Comparison of ENCODE assay signal across 8 cellular contexts in the genomic region with DNA sequence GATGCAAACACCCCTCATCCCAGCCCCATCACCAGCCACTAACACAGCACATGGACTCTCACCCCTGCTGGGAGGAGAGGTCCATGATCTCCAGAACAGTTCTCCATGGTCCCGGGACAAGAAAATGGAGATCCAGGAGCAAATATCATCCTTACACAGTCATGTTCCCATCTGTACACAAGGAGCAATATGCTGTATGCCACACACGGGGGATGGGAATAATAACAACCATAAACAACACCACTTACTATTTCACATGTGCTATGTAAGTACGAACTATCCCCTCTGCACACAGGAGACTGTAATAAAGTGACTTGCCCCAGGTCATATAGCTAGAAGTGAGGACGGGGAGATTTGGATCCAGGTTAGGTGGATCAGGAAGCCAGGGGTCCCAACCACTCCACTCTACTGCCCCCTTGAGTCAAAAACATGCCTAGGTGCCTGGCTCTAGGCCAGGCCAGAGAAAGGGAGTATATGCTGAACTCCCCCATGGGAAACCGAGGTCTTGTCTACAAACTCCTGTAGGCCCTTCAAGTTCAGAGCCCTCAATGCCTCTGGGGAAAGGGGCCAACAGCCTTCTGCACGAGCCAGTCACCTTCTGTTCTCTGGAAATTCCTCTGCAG. TPM values are rescaled to one million over a fixed set of nuclear protein-coding genes. Genes with fewer than 3 reads are reported as not detected.
DNase-seq lines count a peak whose midpoint lies in the region; ATAC-seq, FAIRE-seq and TF ChIP-seq lines count a peak whose summit lies in the region.

No MANE protein-coding gene starts in this region.

- H3K36me3 Mint-ChIP-seq in neural progenitor cell = no peaks in the 10 kb centered on the region

- no peaks in the 10 kb centered on the region for H3K9me3 Mint-ChIP-seq in neural progenitor cell

- H3K4me3 ChIP-seq in BJ (ENCODE audit: low read depth, low read length) (no peak overlapping the region), endothelial cell of umbilical vein (replicated peaks in 1 of 3; ENCODE audit: insufficient read depth in 1 of 3, low read depth in 1 of 3, low read length in 3 of 3) (no peak overlapping the region), neural progenitor cell (no peak overlapping the region)

- CTCF ChIA-PET in BJ (lab: Yijun Ruan, JAX) (interaction anchor here (0.6 to 3.7 kb wide), 7 partner anchors 16 to 202 kb away, joined by 3 to 17 read pairs (median 4); a partner anchor contains a TSS), endothelial cell of umbilical vein (lab: Charles Lee) (interaction anchor here (1.0 to 6.4 kb wide), 6 partner anchors 13 to 127 kb away, joined by 3 to 55 read pairs (median 5); a partner anchor contains a TSS)

- H3K79me2 ChIP-seq in endothelial cell of umbilical vein (ENCODE audit: control insufficient read depth, insufficient read depth, low read length) = no peaks in the 10 kb centered on the region
- H3K79me2 ChIP-seq in neural progenitor cell (ENCODE audit: low read depth) = no peaks in the 10 kb centered on the region

- H3K27ac ChIP-seq in endothelial cell of umbilical vein (ENCODE audit: insufficient read depth, low read depth, low read length) (no peak overlapping the region), neural progenitor cell (no peak overlapping the region)

- H3K27me3 Mint-ChIP-seq in neural progenitor cell (ENCODE audit: insufficient read depth, low read depth) = peaks cover 5% of the 10 kb centered on the region

- peak; percentile 73 for TF ChIP-seq CTCF in BJ (IDR thresholded peaks at IDR 0.05; ENCODE audit: insufficient read depth, low read depth, low read length)
- TF ChIP-seq CTCF in endothelial cell of umbilical vein (IDR thresholded peaks at IDR 0.05; ENCODE audit: extremely low read depth in 1 of 2, insufficient read depth in 1 of 2, low read depth in 1 of 2, low read length in 2 of 2) = peak; percentile 42 to 63
- TF ChIP-seq CTCF in neural progenitor cell (IDR thresholded peaks at IDR 0.05) = peak; percentile 59

- no peak overlapping the region for H3K4me3 Mint-ChIP-seq in neural progenitor cell

- intact Hi-C loops in endothelial cell of umbilical vein (cut with micrococcal nuclease) = no loop called here

- no peaks in the 10 kb centered on the region for H3K9me1 ChIP-seq in endothelial cell of umbilical vein (replicated peaks; ENCODE audit: control insufficient read depth, extremely low read depth, insufficient read depth, low read length)

- POLR2A ChIA-PET in BJ (lab: Charles Lee) = no interaction called here
- POLR2A ChIA-PET in endothelial cell of umbilical vein (lab: Charles Lee) = no interaction called here

- peaks cover 10% of the 10 kb centered on the region for H3K4me1 Mint-ChIP-seq in neural progenitor cell

- H3K9ac ChIP-seq in endothelial cell of umbilical vein (replicated peaks; ENCODE audit: extremely low read depth, insufficient read depth, low read length) = no peak overlapping the region
- no peak overlapping the region for H3K9ac ChIP-seq in neural progenitor cell

- H3K36me3 ChIP-seq in BJ (ENCODE audit: control insufficient read depth, insufficient read depth, low read length) (no peaks in the 10 kb centered on the region), endothelial cell of umbilical vein (ENCODE audit: control insufficient read depth in 2 of 2, extremely low read depth in 1 of 2, insufficient read depth in 2 of 2, low read length in 2 of 2) (no peaks in the 10 kb centered on the region), neural progenitor cell (no peaks in the 10 kb centered on the region)

- DNase-seq in BJ (ENCODE audit: low read depth) (no peak), RCC 7860 (ENCODE audit: low spot score) (peak; percentile 10), endothelial cell of umbilical vein (ENCODE audit: low read depth, low spot score) (peak; percentile 30), neural progenitor cell (ENCODE audit: low spot score) (peak; percentile 56), NCI-H345 treated with DMSO at 0.1 percent for 48 hours (lab: John Stamatoyannopoulos, UW; ENCODE audit: unreplicated experiment) (no peak)
- no peak for DNase-seq in activated effector memory CD4-positive, alpha-beta T cell treated with Interleukin-2 at 50 U/mL for 16 hours

- ATAC-seq in GM21360 (IDR thresholded peaks at IDR 0.05; ENCODE audit: unreplicated experiment) (peak; percentile 57), HG02623 (IDR thresholded peaks at IDR 0.05; ENCODE audit: unreplicated experiment) (no peak)

- H3K27ac Mint-ChIP-seq in neural progenitor cell = peak overlapping the region; percentile 35

- TF ChIP-seq POLR2A in endothelial cell of umbilical vein (IDR thresholded peaks at IDR 0.05; ENCODE audit: low read depth, low read length) = no peak

- no peak overlapping the region for H3K4me2 ChIP-seq in endothelial cell of umbilical vein (ENCODE audit: insufficient read depth, low read length)
- no peak overlapping the region for H3K4me2 ChIP-seq in neural progenitor cell

- BruUV-seq in endothelial cell of umbilical vein (replicated peaks; lab: Mats Ljungman, UMichigan) = no TSS peak

- FAIRE-seq in RCC 7860 (lab: Jason Lieb, UNC) (no peak), endothelial cell of umbilical vein (lab: Jason Lieb, UNC) (no peak)

- H3F3A ChIP-seq in neural progenitor cell (ENCODE audit: low read depth) = no peaks in the 10 kb centered on the region

- H4K20me1 ChIP-seq in endothelial cell of umbilical vein (replicated peaks; ENCODE audit: control insufficient read depth, extremely low read depth, insufficient read depth, low read length) = peaks cover under 1% of the 10 kb centered on the region
- peaks cover 44% of the 10 kb centered on the region for H4K20me1 ChIP-seq in neural progenitor cell (ENCODE audit: low read depth)

- dilution Hi-C loops in endothelial cell of umbilical vein (cut with MboI; ENCODE audit: extremely low pct_ligation_motif_present, low sequenced_read_pairs) = no loop called here

- H3K9me3 ChIP-seq in endothelial cell of umbilical vein (replicated peaks; ENCODE audit: control insufficient read depth, insufficient read depth, low read length) = no peaks in the 10 kb centered on the region
- H3K9me3 ChIP-seq in neural progenitor cell (ENCODE audit: low read depth) = no peaks in the 10 kb centered on the region

- H3K27me3 ChIP-seq in BJ (ENCODE audit: control insufficient read depth, insufficient read depth, low read length) (no peaks in the 10 kb centered on the region), endothelial cell of umbilical vein (ENCODE audit: control insufficient read depth in 2 of 2, insufficient read depth in 2 of 2, low read length in 2 of 2) (peaks cover 0 to 4% of the 10 kb centered on the region in 2 experiments), neural progenitor cell (no peaks in the 10 kb centered on the region)

- H3K4me1 ChIP-seq in endothelial cell of umbilical vein (ENCODE audit: control insufficient read depth, extremely low read depth, insufficient read depth, low read length) = no peaks in the 10 kb centered on the region
- H3K4me1 ChIP-seq in neural progenitor cell = peaks cover 8% of the 10 kb centered on the region

- H2AFZ ChIP-seq in endothelial cell of umbilical vein (ENCODE audit: low read depth, low read length) (no peak overlapping the region), neural progenitor cell (replicated peaks) (no peak overlapping the region)

TF ChIP-seq in endothelial cell of umbilical vein, 7 proteins besides CTCF, POLR2A, EP300 and RAD21:
- TF ChIP-seq JUN (IDR thresholded peaks at IDR 0.05; ENCODE audit: borderline replicate concordance, insufficient read depth, insufficient read length, low read depth) (no peak), MYC (IDR thresholded peaks at IDR 0.05; ENCODE audit: low read depth, low read length) (no peak), FOS (IDR thresholded peaks at IDR 0.05; ENCODE audit: borderline replicate concordance, insufficient read depth, low read length) (no peak), GATA2 (IDR thresholded peaks at IDR 0.05; ENCODE audit: insufficient read depth, insufficient read length, low read depth, low read length) (no peak), EZH2 (IDR thresholded peaks at IDR 0.05; ENCODE audit: borderline replicate concordance, low read depth, low read length, severe bottlenecking) (no peak), POLR2AphosphoS5 (IDR thresholded peaks at IDR 0.05; ENCODE audit: insufficient read depth, low read depth, low read length) (no peak)
- TF ChIP-seq, protein P1, sequence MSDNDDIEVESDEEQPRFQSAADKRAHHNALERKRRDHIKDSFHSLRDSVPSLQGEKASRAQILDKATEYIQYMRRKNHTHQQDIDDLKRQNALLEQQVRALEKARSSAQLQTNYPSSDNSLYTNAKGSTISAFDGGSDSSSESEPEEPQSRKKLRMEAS (IDR thresholded peaks at IDR 0.05; ENCODE audit: insufficient read depth, insufficient read length) = no peak

RNA-seq across cellular contexts. Expression of a gene that starts 34.1 kb away (rescaled TPM):
- polyA plus RNA-seq in BJ (2011; rRNA removed) (2.9 and 6.7 TPM in 2 replicates), endothelial cell of umbilical vein (19.8 and 24.4 TPM in 2 replicates)
- 2.1 and 2.3 TPM in 2 replicates for polyA minus RNA-seq in BJ (2011; rRNA and poly(A)+ RNA removed)
- total RNA-seq in endothelial cell of umbilical vein (9.6 and 14.7 TPM in 2 replicates), neural progenitor cell (ENCODE audit: low replicate concordance) (19.0 and 44.9 TPM in 2 replicates)
- 23.0 and 24.0 TPM in 2 replicates for polyA plus RNA-seq in endothelial cell of umbilical vein (2011; cell fraction: cytosol; rRNA removed)
- 12.8 and 13.7 TPM in 2 replicates for polyA plus RNA-seq in endothelial cell of umbilical vein (2011; cell fraction: nucleus; rRNA removed)
- 19.4 and 23.9 TPM in 2 replicates for polyA plus RNA-seq in endothelial cell of umbilical vein (2012)
- polyA minus RNA-seq in endothelial cell of umbilical vein = 7.3 and 21.0 TPM in 2 replicates
- polyA minus RNA-seq in endothelial cell of umbilical vein (2011; cell fraction: cytosol; rRNA and poly(A)+ RNA removed) = 3.2 TPM
- polyA minus RNA-seq in endothelial cell of umbilical vein (2011; cell fraction: nucleus; rRNA and poly(A)+ RNA removed) = 2.9 and 4.5 TPM in 2 replicates

RNA-seq across cellular contexts. Expression of a gene that starts 55.6 kb away (rescaled TPM):
- polyA plus RNA-seq in BJ (2011; rRNA removed) (13.4 and 21.9 TPM in 2 replicates), endothelial cell of umbilical vein (13.9 and 18.2 TPM in 2 replicates)
- 23.6 and 30.7 TPM in 2 replicates for polyA minus RNA-seq in BJ (2011; rRNA and poly(A)+ RNA removed)
- total RNA-seq in endothelial cell of umbilical vein (46.6 and 47.0 TPM in 2 replicates), neural progenitor cell (ENCODE audit: low replicate concordance) (110 and 122 TPM in 2 replicates)
- 17.6 and 19.9 TPM in 2 replicates for polyA plus RNA-seq in endothelial cell of umbilical vein (2011; cell fraction: cytosol; rRNA removed)
- polyA plus RNA-seq in endothelial cell of umbilical vein (2011; cell fraction: nucleus; rRNA removed) = 13.5 and 15.6 TPM in 2 replicates
- polyA plus RNA-seq in endothelial cell of umbilical vein (2012) = 29.8 and 35.4 TPM in 2 replicates
- 41.3 and 43.9 TPM in 2 replicates for polyA minus RNA-seq in endothelial cell of umbilical vein
- 22.1 TPM for polyA minus RNA-seq in endothelial cell of umbilical vein (2011; cell fraction: cytosol; rRNA and poly(A)+ RNA removed)
- polyA minus RNA-seq in endothelial cell of umbilical vein (2011; cell fraction: nucleus; rRNA and poly(A)+ RNA removed) = 13.1 and 20.5 TPM in 2 replicates

Comparison
In these comparisons a context has a peak if more than half of its experiments do, and no peak if none do; other contexts are left out.
1. DNase-seq: peak in RCC 7860 (single experiment), endothelial cell of umbilical vein (single experiment) and neural progenitor cell (single experiment); none in BJ (single experiment), activated effector memory CD4-positive, alpha-beta T cell treated with Interleukin-2 at 50 U/mL for 16 hours (single experiment) and NCI-H345 treated with DMSO at 0.1 percent for 48 hours (single experiment).
2. Peak in every context shown above with its lines, with median percentiles within 50 percentile points of each other: CTCF ChIP-seq.